Comparison of ENCODE assay signal across 8 cellular contexts in genomic region chr14:69242311-69243224, GRCh38. TPM values are rescaled to one million over a fixed set of nuclear protein-coding genes. Genes with fewer than 3 reads are reported as not detected.
DNase-seq lines count a peak whose midpoint lies in the region; ATAC-seq, FAIRE-seq and TF ChIP-seq lines count a peak whose summit lies in the region.

No MANE protein-coding gene starts in this region.

- POLR2A ChIA-PET in K562 (lab: Yijun Ruan, JAX), result interaction anchor here (0.6 to 0.8 kb wide), 2 partner anchors 8 to 226 kb away, joined by 3 to 4 read pairs; no protein-coding TSS in a partner anchor

- peak; percentile 82 for ATAC-seq in K562
- ATAC-seq in HG02973 (IDR thresholded peaks at IDR 0.05; ENCODE audit: unreplicated experiment), result no peak

- WGBS in K562 (ENCODE audit: insufficient coverage, low coverage, missing lambda C conversion rate), result 55% methylated on average over 10 of the region's 10 CpGs
- WGBS in small intestine, 3 donors, result 54 to 62% (median 56%) methylated on average over 10 of the region's 10 CpGs

- TF ChIP-seq EP300 in K562 (IDR thresholded peaks at IDR 0.05; ENCODE audit: low read length), result no peak

- no peaks in the 10 kb centered on the region for H3K9me2 ChIP-seq in Loucy (replicated peaks; ENCODE audit: low read depth, low read length)

- H3K4me2 ChIP-seq in Loucy (ENCODE audit: low read depth, low read length, poor library complexity, severe bottlenecking) (no peak overlapping the region), K562 (ENCODE audit: insufficient read depth, low read length) (no peak overlapping the region)

- peak; percentile 90 for TF ChIP-seq CTCF in Loucy (conservative IDR thresholded peaks at IDR 0.05; ENCODE audit: low read length)
- TF ChIP-seq CTCF in K562 (IDR thresholded peaks at IDR 0.05 in 2 of 3, conservative IDR thresholded peaks at IDR 0.05 in 1 of 3; ENCODE audit: insufficient read depth in 2 of 3, low read depth in 1 of 3, low read length in 3 of 3), result peak; percentile 48 to 69 (median 68); a peak in 5 of 6 replicates

- H3K27me3 ChIP-seq in Loucy (ENCODE audit: insufficient read depth, low read length, poor library complexity, severe bottlenecking) (no peaks in the 10 kb centered on the region), K562 (ENCODE audit: control insufficient read depth in 2 of 2, insufficient read depth in 2 of 2, low read length in 2 of 2) (peaks cover 0 to 2% of the 10 kb centered on the region in 2 experiments; a peak in 1 of 5 replicates), small intestine (ENCODE audit: control insufficient read depth in 2 of 2, insufficient read depth in 2 of 2, low read length in 2 of 2) (no peaks in the 10 kb centered on the region)

- H4K20me1 ChIP-seq in Loucy (ENCODE audit: insufficient read depth, low read length, poor library complexity, severe bottlenecking) (no peaks in the 10 kb centered on the region), K562 (replicated peaks; ENCODE audit: control insufficient read depth, insufficient read depth, low read length) (no peaks in the 10 kb centered on the region)

- H3K36me3 ChIP-seq in Loucy (ENCODE audit: insufficient read depth, low read length) (peaks cover 11% of the 10 kb centered on the region; the same call in 1 of the 2 replicates), K562 (ENCODE audit: control insufficient read depth, insufficient read depth, low read length) (peaks cover 5% of the 10 kb centered on the region; the same call in 1 of the 3 replicates), small intestine (ENCODE audit: control insufficient read depth in 2 of 2, insufficient read depth in 2 of 2, low read length in 2 of 2) (peaks cover 3 to 5% of the 10 kb centered on the region in 2 donors)

- CTCF ChIA-PET in K562 (lab: Yijun Ruan, JAX; ENCODE audit: low intra/inter-chr PET ratio), result interaction anchor here (0.6 to 1.9 kb wide), 5 partner anchors 15 to 333 kb away, joined by 3 to 7 read pairs (median 3); no protein-coding TSS in a partner anchor

- H3K4me3 ChIP-seq in Loucy (ENCODE audit: low read length, poor library complexity, severe bottlenecking), result no peak overlapping the region
- H3K4me3 ChIP-seq in K562, result no peak overlapping the region
- H3K4me3 ChIP-seq in small intestine (ENCODE audit: low read depth in 1 of 2, low read length in 2 of 2), result no peak overlapping the region

- TF ChIP-seq RAD21 in K562 (CRISPR knock-in tag; conservative IDR thresholded peaks at IDR 0.05 in 1 of 2, IDR thresholded peaks at IDR 0.05 in 1 of 2), result peak; percentile 41 to 63; a peak in 3 of 4 replicates

- in situ Hi-C loops in SK-MEL-5 (cut with HindIII; ENCODE audit: low pct_unique_long_range_greater_than_20kb, low sequenced_read_pairs), result no loop called here
- in situ Hi-C loops in K562 (cut with MboI), result no loop called here

- H3K9me1 ChIP-seq in K562 (ENCODE audit: control insufficient read depth, insufficient read depth, low read length), result no peaks in the 10 kb centered on the region

- H3K9ac ChIP-seq in Loucy (ENCODE audit: low read depth, low read length, poor library complexity, severe bottlenecking) (no peak overlapping the region), K562 (ENCODE audit: insufficient read depth in 1 of 2, low read depth in 2 of 2, low read length in 2 of 2) (no peak overlapping the region)

- FAIRE-seq in G401.6 (lab: Jason Lieb, UNC) (peak; percentile 92), K562 (lab: Jason Lieb, UNC) (peak; percentile 85), small intestine (lab: Jason Lieb, UNC) (no peak)

- intact Hi-C loops in K562 (cut with micrococcal nuclease), result loop anchor here (2.0 to 10.0 kb wide), 4 partner anchors 104 to 332 kb away; partner anchors contain the start of gene CCDC177

- H3K4me1 ChIP-seq in Loucy (ENCODE audit: insufficient read depth, low read length, poor library complexity, severe bottlenecking), result no peaks in the 10 kb centered on the region
- peaks cover 1 to 3% of the 10 kb centered on the region in 2 experiments; a peak in 1 of 5 replicates for H3K4me1 ChIP-seq in K562 (replicated peaks in 1 of 2; ENCODE audit: control insufficient read depth in 2 of 2, insufficient read depth in 2 of 2, low read length in 2 of 2)
- H3K4me1 ChIP-seq in small intestine (ENCODE audit: control insufficient read depth in 2 of 2, insufficient read depth in 1 of 2, low read depth in 1 of 2, low read length in 1 of 2), result peaks cover 0 to 2% of the 10 kb centered on the region in 2 donors

- H2AFZ ChIP-seq in Loucy (ENCODE audit: low read length), result no peak overlapping the region
- H2AFZ ChIP-seq in K562 (ENCODE audit: low read depth, low read length), result no peak overlapping the region

- no peak for TF ChIP-seq POLR2A in K562 (conservative IDR thresholded peaks at IDR 0.05)

- no peak overlapping the region for H3K27ac ChIP-seq in K562 (ENCODE audit: extremely low read depth, low read depth, low read length)
- no peak overlapping the region for H3K27ac ChIP-seq in small intestine (ENCODE audit: low read depth in 1 of 2, low read length in 1 of 2)

- DNase-seq in SK-MEL-5 (ENCODE audit: low read depth, low spot score) (peak; percentile 77), K562 (ENCODE audit: extremely low read depth in 1 of 4, low spot score in 3 of 4) (peak; percentile 51 to 59 (median 56)), iPS DF 4.7 (ENCODE audit: extremely low read depth, low spot score) (peak; percentile 60), small intestine (peak; percentile 70), UCSD-AML1 (lab: John Stamatoyannopoulos, UW; ENCODE audit: unreplicated experiment) (no peak)

- H3K79me2 ChIP-seq in Loucy (ENCODE audit: insufficient read depth, low read length) (no peaks in the 10 kb centered on the region), K562 (ENCODE audit: control insufficient read depth, insufficient read depth, low read length) (no peaks in the 10 kb centered on the region)

- no peaks in the 10 kb centered on the region for H3F3A ChIP-seq in Loucy (ENCODE audit: low read depth)

- H3K9me3 ChIP-seq in Loucy (ENCODE audit: insufficient read depth, low read depth, low read length) (no peaks in the 10 kb centered on the region), K562 (replicated peaks; ENCODE audit: control insufficient read depth, insufficient read depth, low read depth, low read length) (no peaks in the 10 kb centered on the region), small intestine (ENCODE audit: control insufficient read depth, low read depth) (no peaks in the 10 kb centered on the region)

- no TSS peak for BruUV-seq in K562 (replicated peaks; lab: Mats Ljungman, UMichigan)

TF ChIP-seq in K562, 482 proteins besides CTCF, POLR2A, EP300 and RAD21 (continues in another document):
- TF ChIP-seq RBM22 (IDR thresholded peaks at IDR 0.05; ENCODE audit: low read depth, low read length, poor library complexity, severe bottlenecking), result no peak
- TF ChIP-seq SMC3 (conservative IDR thresholded peaks at IDR 0.05; ENCODE audit: insufficient read depth, low read depth, low read length), result peak; percentile 38; the same call in 1 of the 2 replicates
- no peak for TF ChIP-seq ZNF436 (CRISPR knock-in tag; IDR thresholded peaks at IDR 0.05)

RNA-seq across cellular contexts. Expression of gene GALNT16, which starts 17.4 kb away (rescaled TPM):
- 0.16 and 0.35 TPM in 2 replicates for total RNA-seq in SK-MEL-5 (2014; rRNA removed; shearing (Covaris generic))
- polyA plus RNA-seq in SK-MEL-5 (2015; cell fraction: cytosol; rRNA removed), result 0.29 and 1.1 TPM in 2 replicates
- 0.35 and 2.3 TPM in 2 replicates for polyA plus RNA-seq in SK-MEL-5 (2015; cell fraction: nucleus; rRNA removed)
- 0.07 TPM in 1 of 2 replicates, not detected in the other for total RNA-seq in K562 (2011; cell fraction: chromatin; rRNA removed; ENCODE audit: low replicate concordance)
- total RNA-seq in K562 (2011; cell fraction: nucleolus; rRNA removed), result not detected in 2 replicates
- total RNA-seq in K562 (2011; cell fraction: nucleoplasm; rRNA removed), result not detected in 2 replicates
- total RNA-seq in K562 (2014; rRNA removed) (not detected in 2 replicates), K562 (2014; rRNA removed; fragmentation: Illumina TruSeq; extraction: Trizol) (not detected in 2 replicates), K562 (2015; rRNA removed; fragmentation: Illumina TruSeq; extraction: Trizol) (not detected in 2 replicates), K562 (2021) (not detected in 2 replicates)
- polyA plus RNA-seq in K562 (2011; rRNA removed) (not detected in 2 replicates), K562 (2014; fragmentation: Illumina TruSeq; extraction: Trizol) (not detected in 2 replicates), K562 (2014; fragmentation: Nextera tagmentation; extraction: Ambion mirVana) (not detected), K562 (2014; rRNA removed) (not detected in 2 replicates), small intestine (1 to 10 TPM in 1 of 3 donors, under 1 TPM in 2; 0.45 to 2.4 (median 0.54) TPM)
- not detected in 2 replicates for polyA plus RNA-seq in K562 (2011; cell fraction: cytosol; rRNA removed)
- polyA plus RNA-seq in K562 (2011; cell fraction: nucleus; rRNA removed), result not detected in 2 replicates
- not detected in 2 replicates for polyA plus RNA-seq in K562 (2012)
- polyA minus RNA-seq in K562 (2011; rRNA and poly(A)+ RNA removed), result not detected in 2 replicates
- not detected in 2 replicates for polyA minus RNA-seq in K562 (2011; cell fraction: cytosol; rRNA and poly(A)+ RNA removed)
- polyA minus RNA-seq in K562 (2011; cell fraction: nucleus; rRNA and poly(A)+ RNA removed), result not detected in 2 replicates

RNA-seq across cellular contexts. Expression of gene EXD2, which starts 51.3 kb away (rescaled TPM):
- 16.7 and 17.4 TPM in 2 replicates for total RNA-seq in SK-MEL-5 (2014; rRNA removed; shearing (Covaris generic))
- 11.5 and 13.8 TPM in 2 replicates for polyA plus RNA-seq in SK-MEL-5 (2015; cell fraction: cytosol; rRNA removed)
- 11.7 and 20.2 TPM in 2 replicates for polyA plus RNA-seq in SK-MEL-5 (2015; cell fraction: nucleus; rRNA removed)
- total RNA-seq in K562 (2011; cell fraction: chromatin; rRNA removed; ENCODE audit: low replicate concordance), result 10.3 and 15.3 TPM in 2 replicates
- total RNA-seq in K562 (2011; cell fraction: nucleolus; rRNA removed), result 6.0 and 7.1 TPM in 2 replicates
- 10.2 and 12.1 TPM in 2 replicates for total RNA-seq in K562 (2011; cell fraction: nucleoplasm; rRNA removed)
- 3.0 and 4.6 TPM in 2 replicates for total RNA-seq in K562 (2014; rRNA removed)
- total RNA-seq in K562 (2014; rRNA removed; fragmentation: Illumina TruSeq; extraction: Trizol), result 3.2 and 3.9 TPM in 2 replicates
- 4.5 and 4.7 TPM in 2 replicates for total RNA-seq in K562 (2015; rRNA removed; fragmentation: Illumina TruSeq; extraction: Trizol)
- total RNA-seq in K562 (2021), result 5.0 and 6.1 TPM in 2 replicates
- 7.5 and 8.4 TPM in 2 replicates for polyA plus RNA-seq in K562 (2011; rRNA removed)
- 2.8 and 5.5 TPM in 2 replicates for polyA plus RNA-seq in K562 (2011; cell fraction: cytosol; rRNA removed)
- polyA plus RNA-seq in K562 (2011; cell fraction: nucleus; rRNA removed), result 6.4 and 12.9 TPM in 2 replicates
- polyA plus RNA-seq in K562 (2012), result 4.4 and 5.8 TPM in 2 replicates
- polyA plus RNA-seq in K562 (2014; fragmentation: Illumina TruSeq; extraction: Trizol), result 4.6 and 4.8 TPM in 2 replicates
- polyA plus RNA-seq in K562 (2014; fragmentation: Nextera tagmentation; extraction: Ambion mirVana), result 1 to 10 TPM; 1.6 TPM
- 3.7 and 4.5 TPM in 2 replicates for polyA plus RNA-seq in K562 (2014; rRNA removed)
- 10.1 and 14.8 TPM in 2 replicates for polyA minus RNA-seq in K562 (2011; rRNA and poly(A)+ RNA removed)
- polyA minus RNA-seq in K562 (2011; cell fraction: cytosol; rRNA and poly(A)+ RNA removed), result 2.8 and 5.5 TPM in 2 replicates
- 3.0 and 5.2 TPM in 2 replicates for polyA minus RNA-seq in K562 (2011; cell fraction: nucleus; rRNA and poly(A)+ RNA removed)
- polyA plus RNA-seq in small intestine, result 10 to 100 TPM in 1 of 3 donors, 1 to 10 TPM in 2; 3.2 to 11.7 (median 3.4) TPM
